ENCODE assay signal across 1 cellular context in genomic region chr1:53196485-53197271, GRCh38.
A peak's percentile ranks its signal among the peaks of the same experiment; 100 is the strongest.
TF ChIP-seq lines count a peak whose summit lies in the region.

CPT2 (plus strand) TSS chr1:53196824; CDS start chr1:53196944, 120 bp downstream.

TF ChIP-seq in GM12878, 131 proteins besides CTCF, POLR2A, EP300 and RAD21 (continued from another document):
- TF ChIP-seq, protein P1, sequence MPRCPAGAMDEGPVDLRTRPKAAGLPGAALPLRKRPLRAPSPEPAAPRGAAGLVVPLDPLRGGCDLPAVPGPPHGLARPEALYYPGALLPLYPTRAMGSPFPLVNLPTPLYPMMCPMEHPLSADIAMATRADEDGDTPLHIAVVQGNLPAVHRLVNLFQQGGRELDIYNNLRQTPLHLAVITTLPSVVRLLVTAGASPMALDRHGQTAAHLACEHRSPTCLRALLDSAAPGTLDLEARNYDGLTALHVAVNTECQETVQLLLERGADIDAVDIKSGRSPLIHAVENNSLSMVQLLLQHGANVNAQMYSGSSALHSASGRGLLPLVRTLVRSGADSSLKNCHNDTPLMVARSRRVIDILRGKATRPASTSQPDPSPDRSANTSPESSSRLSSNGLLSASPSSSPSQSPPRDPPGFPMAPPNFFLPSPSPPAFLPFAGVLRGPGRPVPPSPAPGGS (IDR thresholded peaks at IDR 0.05; ENCODE audit: borderline replicate concordance, insufficient read depth, low read depth, low read length, poor library complexity, severe bottlenecking), result peak; percentile 15
- TF ChIP-seq SMARCA5 (IDR thresholded peaks at IDR 0.05), result peak; percentile 89
- peak; percentile 91 for TF ChIP-seq NKRF (conservative IDR thresholded peaks at IDR 0.05)
- TF ChIP-seq E4F1 (IDR thresholded peaks at IDR 0.05; ENCODE audit: borderline replicate concordance, partially characterized antibody), result peak; percentile 46
- TF ChIP-seq BHLHE40 (IDR thresholded peaks at IDR 0.05; ENCODE audit: borderline replicate concordance in 1 of 2, low read depth in 2 of 2, low read length in 1 of 2), result peak; percentile 23 to 50; a peak in 3 of 4 replicates
- no peak for TF ChIP-seq WRNIP1 (IDR thresholded peaks at IDR 0.05; ENCODE audit: borderline replicate concordance, low read depth, low read length)
- peak; percentile 59; the same call in 1 of the 2 replicates for TF ChIP-seq MXI1 (IDR thresholded peaks at IDR 0.05; ENCODE audit: low read depth, low read length)
- TF ChIP-seq, protein P2, sequence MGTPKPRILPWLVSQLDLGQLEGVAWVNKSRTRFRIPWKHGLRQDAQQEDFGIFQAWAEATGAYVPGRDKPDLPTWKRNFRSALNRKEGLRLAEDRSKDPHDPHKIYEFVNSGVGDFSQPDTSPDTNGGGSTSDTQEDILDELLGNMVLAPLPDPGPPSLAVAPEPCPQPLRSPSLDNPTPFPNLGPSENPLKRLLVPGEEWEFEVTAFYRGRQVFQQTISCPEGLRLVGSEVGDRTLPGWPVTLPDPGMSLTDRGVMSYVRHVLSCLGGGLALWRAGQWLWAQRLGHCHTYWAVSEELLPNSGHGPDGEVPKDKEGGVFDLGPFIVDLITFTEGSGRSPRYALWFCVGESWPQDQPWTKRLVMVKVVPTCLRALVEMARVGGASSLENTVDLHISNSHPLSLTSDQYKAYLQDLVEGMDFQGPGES (IDR thresholded peaks at IDR 0.05), result no peak
- TF ChIP-seq POLR2AphosphoS2 (IDR thresholded peaks at IDR 0.05; ENCODE audit: low read depth, low read length), result peak; percentile 93
